In genomic region chr6:36127462-36128016, GRCh38 we compare ENCODE assay signal across 1 cellular context.
TF ChIP-seq lines count a peak whose summit lies in the region.

No MANE protein-coding gene starts in this region.

TF ChIP-seq in IMR-90, 13 proteins besides CTCF, POLR2A, EP300 and RAD21 (continued from another document):
- TF ChIP-seq ELK1 (IDR thresholded peaks at IDR 0.05; ENCODE audit: borderline replicate concordance, low read depth, low read length): no peak
